ENCODE assay signal across 13 cellular contexts in the genomic region with DNA sequence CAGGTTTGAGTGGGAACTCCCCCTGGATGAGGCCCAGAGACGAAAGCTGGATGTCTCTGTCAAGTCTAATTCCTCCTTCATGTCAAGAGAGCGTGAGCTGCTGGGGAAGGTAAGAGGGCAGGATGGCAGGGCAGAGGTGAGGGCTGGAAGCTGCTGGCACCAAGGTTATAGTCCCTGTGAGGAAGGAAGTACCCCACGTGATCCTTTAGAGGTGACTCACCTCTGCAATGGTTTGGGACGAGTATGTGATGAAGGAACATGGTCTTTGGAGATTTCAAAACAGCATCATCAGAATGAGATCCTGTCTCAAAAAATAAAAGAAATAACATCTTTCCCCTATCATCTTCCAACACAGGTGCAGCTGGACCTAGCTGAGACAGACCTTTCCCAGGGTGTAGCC. TPM values are rescaled to one million over a fixed set of nuclear protein-coding genes. Genes with fewer than 3 reads are reported as not detected.
DNase-seq lines count a peak whose midpoint lies in the region; ATAC-seq and TF ChIP-seq lines count a peak whose summit lies in the region.
"Had no signal": no experiment of that assay in that cellular context is flagged by ENCODE, and none has a peak within 500 bp of the region (broad histone marks: within the 10 kb centered on the region; RNA-seq: fewer than 3 reads in every experiment).

No MANE protein-coding gene starts in this region.

- POLR2A ChIA-PET in CD8-positive, alpha-beta T cell (lab: Charles Lee), result interaction anchor here (0.9 to 1.7 kb wide), 3 partner anchors 15 to 79 kb away, joined by 4 to 5 read pairs (median 4); partner anchors contain the start of genes ESYT1 and RNF41

- no peaks in the 10 kb centered on the region for H3K27me3 Mint-ChIP-seq in CD8-positive, alpha-beta T cell (ENCODE audit: low read depth)
- H3K27me3 Mint-ChIP-seq: progenitor cell of endocrine pancreas had no signal

- peaks cover 56% of the 10 kb centered on the region for H3K36me3 ChIP-seq in CD8-positive, alpha-beta T cell (ENCODE audit: insufficient read depth, low read length)
- peaks cover 64% of the 10 kb centered on the region for H3K36me3 ChIP-seq in RWPE2 (ENCODE audit: low read depth)

- peak; percentile 50 for ATAC-seq in CD8-positive, alpha-beta T cell
- ATAC-seq in RWPE2 (ENCODE audit: low read depth), result peak; percentile 48; the same call in 2 of the 3 replicates
- ATAC-seq in esophagus mucosa, result peak; percentile 45
- ATAC-seq in HG03432 (IDR thresholded peaks at IDR 0.05; ENCODE audit: unreplicated experiment), result no peak
- no peak for ATAC-seq in GM18858 (IDR thresholded peaks at IDR 0.05; ENCODE audit: unreplicated experiment)

- H3K9me3 Mint-ChIP-seq in CD8-positive, alpha-beta T cell, result no peaks in the 10 kb centered on the region

- H3K36me3 Mint-ChIP-seq in CD8-positive, alpha-beta T cell, result peaks cover 71% of the 10 kb centered on the region

- intact Hi-C loops in CD8-positive, alpha-beta T cell (cut with DNase I, micrococcal nuclease), result no loop called here

- H3K9me3 ChIP-seq in CD8-positive, alpha-beta T cell (ENCODE audit: low read length), result no peaks in the 10 kb centered on the region
- H3K9me3 ChIP-seq in RWPE2 (ENCODE audit: severe bottlenecking), result no peaks in the 10 kb centered on the region
- H3K9me3 ChIP-seq: SJSA1 had no signal

- TF ChIP-seq CTCF in CD8-positive, alpha-beta T cell (IDR thresholded peaks at IDR 0.05), result no peak
- no peak for TF ChIP-seq CTCF in RWPE2 (IDR thresholded peaks at IDR 0.05; ENCODE audit: poor library complexity, severe bottlenecking)

- no peak overlapping the region for H3K4me3 Mint-ChIP-seq in CD8-positive, alpha-beta T cell

- H3K27me3 ChIP-seq in CD8-positive, alpha-beta T cell (ENCODE audit: insufficient read depth, low read length), result no peaks in the 10 kb centered on the region
- no peaks in the 10 kb centered on the region for H3K27me3 ChIP-seq in RWPE2 (ENCODE audit: insufficient read depth, poor library complexity, severe bottlenecking)
- H3K27me3 ChIP-seq: SJSA1 had no signal

- no peak overlapping the region for H3K4me3 ChIP-seq in CD8-positive, alpha-beta T cell (ENCODE audit: low read depth, low read length)
- H3K4me3 ChIP-seq in RWPE2 (ENCODE audit: severe bottlenecking), result no peak overlapping the region
- H3K4me3 ChIP-seq in skin epidermis, result no peak overlapping the region
- H3K4me3 ChIP-seq: SJSA1 had no signal

- H3K4me1 ChIP-seq in CD8-positive, alpha-beta T cell (ENCODE audit: insufficient read depth, low read length), result peaks cover 36% of the 10 kb centered on the region
- no peaks in the 10 kb centered on the region for H3K4me1 ChIP-seq in RWPE2 (ENCODE audit: insufficient read depth, poor library complexity, severe bottlenecking)
- H3K4me1 ChIP-seq: SJSA1 had no signal

- CTCF ChIA-PET in CD8-positive, alpha-beta T cell (lab: Charles Lee), result interaction anchor here (1.3 to 1.6 kb wide), 3 partner anchors 10 to 23 kb away, joined by 3 to 5 read pairs (median 4); no protein-coding TSS in a partner anchor

- peak overlapping the region; percentile 15 for H3K27ac ChIP-seq in CD8-positive, alpha-beta T cell (ENCODE audit: low read depth, low read length)
- H3K27ac ChIP-seq in RWPE2 (ENCODE audit: poor library complexity, severe bottlenecking) (no peak overlapping the region), skin epidermis (peak overlapping the region in 11 of 21 experiments; percentile 4 to 76 (median 37))
- H3K27ac ChIP-seq: SJSA1 had no signal

- DNase-seq in CD8-positive, alpha-beta T cell, result peak in 1 of 7 experiments; percentile 33
- DNase-seq in RWPE2 (ENCODE audit: low spot score) (no peak), SKM-1 (lab: John Stamatoyannopoulos, UW; ENCODE audit: unreplicated experiment) (no peak)
- DNase-seq: activated CD4-positive, alpha-beta T cell treated with anti-CD3 and anti-CD28 coated beads, Interleukin-2, amount 50 U/mL, for 1 hour; Kasumi-1; NCI-H2081 treated with DMSO at 0.1 percent for 48 hours; NCI-H82 had no signal

- peak overlapping the region; percentile 84 for H3K27ac Mint-ChIP-seq in CD8-positive, alpha-beta T cell
- H3K27ac Mint-ChIP-seq: progenitor cell of endocrine pancreas had no signal

- H3K4me1 Mint-ChIP-seq in CD8-positive, alpha-beta T cell (ENCODE audit: low read depth), result peaks cover 46% of the 10 kb centered on the region

RNA-seq across cellular contexts. Expression of gene MYL6B, which starts 9.2 kb away (rescaled TPM):
- total RNA-seq in CD8-positive, alpha-beta T cell, result 1 to 10 TPM; 4.0 to 5.9 TPM
- total RNA-seq in esophagus mucosa, result 54.2 TPM

RNA-seq across cellular contexts. Expression of gene MYL6, which starts 14.9 kb away (rescaled TPM):
- 100 to 1,000 TPM; 580 to 582 TPM for total RNA-seq in CD8-positive, alpha-beta T cell
- 1,179 TPM for total RNA-seq in esophagus mucosa

RNA-seq across cellular contexts. Expression of gene ESYT1, which starts 15.2 kb away (rescaled TPM):
- 10 to 100 TPM; 82.4 to 83.0 TPM for total RNA-seq in CD8-positive, alpha-beta T cell
- total RNA-seq in esophagus mucosa, result 48.8 TPM

RNA-seq across cellular contexts. Expression of gene ZC3H10, which starts 25.2 kb away (rescaled TPM):
- total RNA-seq in CD8-positive, alpha-beta T cell, result 1 to 10 TPM; 9.0 TPM
- 1.8 TPM for total RNA-seq in esophagus mucosa

RNA-seq across cellular contexts. Expression of gene RPL41, which starts 26.8 kb away (rescaled TPM):
- 1,000 to 10,000 TPM; 5,791 to 5,914 TPM for total RNA-seq in CD8-positive, alpha-beta T cell
- 4,992 TPM for total RNA-seq in esophagus mucosa

Comparison
In these comparisons a context has a peak if more than half of its experiments do, and no peak if none do; other contexts are left out.
1. ATAC-seq: peak in CD8-positive, alpha-beta T cell (single experiment), RWPE2 (single experiment) and esophagus mucosa (single experiment); none in HG03432 (single experiment) and GM18858 (single experiment).